8 cellular contexts compared by ENCODE assay signal in the genomic region with DNA sequence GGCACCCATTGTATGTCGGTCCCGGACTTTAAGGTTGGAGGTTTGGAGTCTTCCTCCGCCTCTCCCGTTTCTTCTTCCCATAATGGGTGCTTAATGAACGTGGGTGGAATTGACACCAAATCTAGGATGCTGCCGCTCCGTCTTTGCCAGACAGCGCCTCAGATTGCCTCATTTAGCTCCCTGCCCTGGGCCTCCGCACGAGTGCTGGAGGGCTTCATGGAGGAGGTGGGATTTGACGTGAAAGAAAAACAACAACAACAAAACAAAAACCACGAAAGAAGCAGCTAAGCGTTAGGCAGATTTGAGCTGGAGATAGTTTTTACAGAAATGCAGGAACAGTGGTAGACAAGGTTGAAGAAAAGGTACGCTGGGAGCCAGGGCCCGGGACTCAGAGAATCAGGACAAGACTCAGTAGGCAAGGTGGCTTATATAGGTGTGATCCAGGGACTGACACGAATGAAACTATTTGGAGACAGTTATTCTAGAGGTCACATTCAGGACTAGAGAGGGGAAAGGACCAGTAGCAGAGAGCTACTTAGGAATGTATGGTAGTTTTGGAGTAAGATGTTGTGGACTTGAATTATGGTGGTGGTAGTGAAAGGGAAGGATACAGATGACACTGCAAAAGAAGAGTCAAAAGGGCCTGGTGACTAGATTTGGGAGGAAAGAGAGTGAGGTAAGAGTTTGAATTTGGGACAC. TPM values are rescaled to one million over a fixed set of nuclear protein-coding genes. Genes with fewer than 3 reads are reported as not detected.
A peak's percentile ranks its signal among the peaks of the same experiment; 100 is the strongest.
DNase-seq lines count a peak whose midpoint lies in the region; ATAC-seq and TF ChIP-seq lines count a peak whose summit lies in the region.

No MANE protein-coding gene starts in this region.

- peak overlapping the region; percentile 97 for H3K4me3 Mint-ChIP-seq in activated naive CD8-positive, alpha-beta T cell treated with anti-CD3 and anti-CD28 coated beads, Interleukin-2, amount 50 U/mL, for 24 hours

- H3K27me3 Mint-ChIP-seq in activated naive CD8-positive, alpha-beta T cell treated with anti-CD3 and anti-CD28 coated beads, Interleukin-2, amount 50 U/mL, for 24 hours, result no peaks in the 10 kb centered on the region

- H3K27me3 ChIP-seq in kidney epithelial cell (ENCODE audit: control insufficient read depth, insufficient read depth, low read length) (no peaks in the 10 kb centered on the region), thymus (ENCODE audit: control insufficient read depth, insufficient read depth) (no peaks in the 10 kb centered on the region)

- DNase-seq in DMS79 (lab: John Stamatoyannopoulos, UW), result peak; percentile 0
- DNase-seq in DMS79 treated with DMSO at 0.1 percent for 48 hours (lab: John Stamatoyannopoulos, UW), result no peak
- DNase-seq in activated naive CD8-positive, alpha-beta T cell treated with anti-CD3 and anti-CD28 coated beads, Interleukin-2, amount 50 U/mL, for 24 hours, result no peak
- DNase-seq in kidney epithelial cell (ENCODE audit: low read depth), result no peak
- DNase-seq in LoVo (ENCODE audit: low spot score), result no peak
- no peak for DNase-seq in ureter (ENCODE audit: low spot score)

- no peak for TF ChIP-seq CTCF in kidney epithelial cell (IDR thresholded peaks at IDR 0.05; ENCODE audit: insufficient read depth, low read length, poor library complexity, severe bottlenecking)

- peaks cover 20% of the 10 kb centered on the region for H3K36me3 Mint-ChIP-seq in activated naive CD8-positive, alpha-beta T cell treated with anti-CD3 and anti-CD28 coated beads, Interleukin-2, amount 50 U/mL, for 24 hours (ENCODE audit: low read depth)

- H3K4me1 Mint-ChIP-seq in activated naive CD8-positive, alpha-beta T cell treated with anti-CD3 and anti-CD28 coated beads, Interleukin-2, amount 50 U/mL, for 24 hours, result peaks cover 36% of the 10 kb centered on the region

- 12% methylated on average over 16 of the region's 16 CpGs for WGBS in thymus

- peak overlapping the region; percentile 80 for H3K27ac ChIP-seq in thymus (ENCODE audit: low read depth)

- peak overlapping the region; percentile 76 for H3K4me3 ChIP-seq in kidney epithelial cell (ENCODE audit: low read depth, low read length)
- peak overlapping the region; percentile 94 for H3K4me3 ChIP-seq in thymus (ENCODE audit: low read length)

- no peaks in the 10 kb centered on the region for H3K9me3 ChIP-seq in thymus (ENCODE audit: control insufficient read depth)

- H3K36me3 ChIP-seq in kidney epithelial cell (ENCODE audit: control insufficient read depth, insufficient read depth, low read length) (no peaks in the 10 kb centered on the region), thymus (ENCODE audit: control insufficient read depth, insufficient read depth) (no peaks in the 10 kb centered on the region)

- peaks cover 7% of the 10 kb centered on the region for H3K4me1 ChIP-seq in thymus (ENCODE audit: control insufficient read depth, insufficient read depth, low read length)

- peak; percentile 12 for ATAC-seq in HG02973 (IDR thresholded peaks at IDR 0.05; ENCODE audit: unreplicated experiment)
- ATAC-seq in activated naive CD8-positive, alpha-beta T cell treated with anti-CD3 and anti-CD28 coated beads, Interleukin-2, amount 50 U/mL, for 24 hours, result peak; percentile 8

- peaks cover 9% of the 10 kb centered on the region for H3K9me3 Mint-ChIP-seq in activated naive CD8-positive, alpha-beta T cell treated with anti-CD3 and anti-CD28 coated beads, Interleukin-2, amount 50 U/mL, for 24 hours

- peak overlapping the region; percentile 97 for H3K27ac Mint-ChIP-seq in activated naive CD8-positive, alpha-beta T cell treated with anti-CD3 and anti-CD28 coated beads, Interleukin-2, amount 50 U/mL, for 24 hours

RNA-seq across cellular contexts. Expression of a gene that starts 0.6 kb away (rescaled TPM):
- total RNA-seq in kidney epithelial cell (5.1 and 6.1 TPM in 2 replicates), ureter (4.5 TPM)
- polyA plus RNA-seq in thymus, result 2.5 TPM

RNA-seq across cellular contexts. Expression of a gene that starts 6.6 kb away (rescaled TPM):
- total RNA-seq in kidney epithelial cell (8.2 and 8.9 TPM in 2 replicates), ureter (33.3 TPM)
- polyA plus RNA-seq in thymus, result 18.6 TPM

RNA-seq across cellular contexts. Expression of a gene that starts 41.1 kb away (rescaled TPM):
- total RNA-seq in kidney epithelial cell (6.7 and 9.1 TPM in 2 replicates), ureter (5.3 TPM)
- 0.39 TPM for polyA plus RNA-seq in thymus

RNA-seq across cellular contexts. Expression of a gene that starts 44.6 kb away (rescaled TPM):
- total RNA-seq in kidney epithelial cell, result 44.9 and 66.1 TPM in 2 replicates
- polyA plus RNA-seq in thymus, result 161 TPM
- 52.1 TPM for total RNA-seq in ureter
